7 cellular contexts compared by ENCODE assay signal in genomic region chr3:14452676-14453367, GRCh38. TPM values are rescaled to one million over a fixed set of nuclear protein-coding genes. Genes with fewer than 3 reads are reported as not detected.
DNase-seq lines count a peak whose midpoint lies in the region; ATAC-seq and TF ChIP-seq lines count a peak whose summit lies in the region.

No MANE protein-coding gene starts in this region.

- ATAC-seq in stimulated activated naive B cell treated with anti-CD40 and anti-IgM and Interleukin-4, amounts not matched to agents 10 μg/mL and 1 μg/mL and 100 μg/mL, for 72 hours (replicated peaks), result no peak
- no peak for ATAC-seq in HG02852 (IDR thresholded peaks at IDR 0.05; ENCODE audit: unreplicated experiment)

- DNase-seq in NCI-H1105 treated with DMSO at 0.1 percent for 48 hours (lab: John Stamatoyannopoulos, UW), result peak; percentile 62
- DNase-seq in kidney tubule cell (ENCODE audit: low spot score), result peak; percentile 95
- DNase-seq in stimulated activated naive B cell treated with anti-CD40 and anti-IgM and Interleukin-4, amounts not matched to agents 10 μg/mL and 1 μg/mL and 100 μg/mL, for 72 hours, result no peak
- no peak for DNase-seq in stimulated activated CD4-positive, alpha-beta T cell treated with anti-CD3 and anti-CD28 coated beads, Interleukin-15, amount 100 ng/mL, for 24 hours
- DNase-seq in activated CD4-positive, CD25-positive, alpha-beta regulatory T cell (lab: John Stamatoyannopoulos, UW), result no peak

- H3K4me1 Mint-ChIP-seq in brain, result peaks cover 48% of the 10 kb centered on the region
- peaks cover 32 to 49% of the 10 kb centered on the region in 2 donors for H3K4me1 Mint-ChIP-seq in stimulated activated naive B cell treated with anti-CD40 and anti-IgM and Interleukin-4, amounts not matched to agents 10 μg/mL and 1 μg/mL and 100 μg/mL, for 72 hours

- peaks cover 0 to under 1% (median 0%) of the 10 kb centered on the region in 5 experiments for H3K9me3 Mint-ChIP-seq in brain
- H3K9me3 Mint-ChIP-seq in stimulated activated naive B cell treated with anti-CD40 and anti-IgM and Interleukin-4, amounts not matched to agents 10 μg/mL and 1 μg/mL and 100 μg/mL, for 72 hours, result no peaks in the 10 kb centered on the region

- peak overlapping the region; percentile 45 to 96 (median 88) for H3K27ac Mint-ChIP-seq in brain
- peak overlapping the region; percentile 86 for H3K27ac Mint-ChIP-seq in stimulated activated naive B cell treated with anti-CD40 and anti-IgM and Interleukin-4, amounts not matched to agents 10 μg/mL and 1 μg/mL and 100 μg/mL, for 72 hours

- H3K36me3 Mint-ChIP-seq in brain, result peaks cover 29% of the 10 kb centered on the region
- peaks cover 53 to 70% of the 10 kb centered on the region in 2 donors for H3K36me3 Mint-ChIP-seq in stimulated activated naive B cell treated with anti-CD40 and anti-IgM and Interleukin-4, amounts not matched to agents 10 μg/mL and 1 μg/mL and 100 μg/mL, for 72 hours

- no peak for TF ChIP-seq CTCF in brain (conservative IDR thresholded peaks at IDR 0.05)

- peak overlapping the region in 4 of 5 experiments; percentile 11 to 44 (median 22) for H3K4me3 Mint-ChIP-seq in brain
- H3K4me3 Mint-ChIP-seq in stimulated activated naive B cell treated with anti-CD40 and anti-IgM and Interleukin-4, amounts not matched to agents 10 μg/mL and 1 μg/mL and 100 μg/mL, for 72 hours, result no peak overlapping the region

- peaks cover 6% of the 10 kb centered on the region for H3K27me3 Mint-ChIP-seq in brain
- H3K27me3 Mint-ChIP-seq in stimulated activated naive B cell treated with anti-CD40 and anti-IgM and Interleukin-4, amounts not matched to agents 10 μg/mL and 1 μg/mL and 100 μg/mL, for 72 hours, result no peaks in the 10 kb centered on the region

RNA-seq across cellular contexts. Expression of gene SLC6A6, which starts 50.4 kb away (rescaled TPM):
- polyA plus RNA-seq in brain (ENCODE audit: insufficient read depth, low read depth, low replicate concordance), result 5.2 TPM

Comparison
In these comparisons a context has a peak if more than half of its experiments do, and no peak if none do; other contexts are left out.
1. DNase-seq: peak in NCI-H1105 treated with DMSO at 0.1 percent for 48 hours (single experiment) and kidney tubule cell (single experiment); none in stimulated activated naive B cell treated with anti-CD40 and anti-IgM and Interleukin-4, amounts not matched to agents 10 μg/mL and 1 μg/mL and 100 μg/mL, for 72 hours (single experiment), stimulated activated CD4-positive, alpha-beta T cell treated with anti-CD3 and anti-CD28 coated beads, Interleukin-15, amount 100 ng/mL, for 24 hours (single experiment) and activated CD4-positive, CD25-positive, alpha-beta regulatory T cell (0 of 4).
2. H3K4me3 Mint-ChIP-seq: peak in brain (4 of 5); none in stimulated activated naive B cell treated with anti-CD40 and anti-IgM and Interleukin-4, amounts not matched to agents 10 μg/mL and 1 μg/mL and 100 μg/mL, for 72 hours (0 of 2).